In genomic region chr20:49675368-49676151, GRCh38 we compare ENCODE assay signal across 1 cellular context.
A peak's percentile ranks its signal among the peaks of the same experiment; 100 is the strongest.
TF ChIP-seq lines count a peak whose summit lies in the region.

No MANE protein-coding gene starts in this region.

TF ChIP-seq in liver, 16 proteins besides CTCF, POLR2A, EP300 and RAD21 (continued from another document):
- TF ChIP-seq HNF4A (conservative IDR thresholded peaks at IDR 0.05) (peak; percentile 71 to 74), GABPA (IDR thresholded peaks at IDR 0.05 in 1 of 2, conservative IDR thresholded peaks at IDR 0.05 in 1 of 2) (no peak), MAX (IDR thresholded peaks at IDR 0.05) (no peak)
